In genomic region chr22:39049486-39049885, GRCh38 we compare ENCODE assay signal across 8 cellular contexts. TPM values are rescaled to one million over a fixed set of nuclear protein-coding genes. Genes with fewer than 3 reads are reported as not detected.
"Had no signal": no experiment of that assay in that cellular context is flagged by ENCODE, and none has a peak within 500 bp of the region (broad histone marks: within the 10 kb centered on the region; RNA-seq: fewer than 3 reads in every experiment).

No MANE protein-coding gene starts in this region.

RNA-seq across cellular contexts. Expression of gene APOBEC3D, which starts 28.6 kb away (rescaled TPM):
- total RNA-seq: suprapubic skin had no signal

RNA-seq across cellular contexts. Expression of gene APOBEC3H, which starts 47.6 kb away (rescaled TPM):
- total RNA-seq: left colon, liver, mesothelial cell of epicardium, occipital lobe, osteocyte, skeletal muscle tissue, subcutaneous adipose tissue had no signal
